In genomic region chr19:1041272-1041834, GRCh38 we compare ENCODE assay signal across 9 cellular contexts. TPM values are rescaled to one million over a fixed set of nuclear protein-coding genes. Genes with fewer than 3 reads are reported as not detected.
DNase-seq lines count a peak whose midpoint lies in the region; ATAC-seq and TF ChIP-seq lines count a peak whose summit lies in the region.
"Had no signal": no experiment of that assay in that cellular context is flagged by ENCODE, and none has a peak within 500 bp of the region (broad histone marks: within the 10 kb centered on the region; RNA-seq: fewer than 3 reads in every experiment).

No MANE protein-coding gene starts in this region.

- peaks cover 0 to 16% of the 10 kb centered on the region in 2 experiments; a peak in 2 of 4 replicates for H3K79me1 ChIP-seq in IMR-90 (ENCODE audit: low read depth in 1 of 2, low read length in 2 of 2)

- dilution Hi-C loops in IMR-90 (cut with HindIII; ENCODE audit: low sequenced_read_pairs, unreplicated experiment) (no loop called here), mammary epithelial cell (cut with HindIII; ENCODE audit: low sequenced_read_pairs) (no loop called here)

- H3K79me2 ChIP-seq in mammary epithelial cell (ENCODE audit: insufficient read depth, low read length) = peaks cover 2% of the 10 kb centered on the region

- H3K9me3 ChIP-seq in AG04450 (ENCODE audit: control insufficient read depth, insufficient read depth, low read length) (peaks cover 19% of the 10 kb centered on the region), IMR-90 (ENCODE audit: control insufficient read depth, insufficient read depth, low read length) (no peaks in the 10 kb centered on the region), mammary epithelial cell (replicated peaks; ENCODE audit: insufficient read depth, low read length) (no peaks in the 10 kb centered on the region), muscle layer of colon (ENCODE audit: low read length) (no peaks in the 10 kb centered on the region)

- H3K4me1 ChIP-seq in IMR-90 (ENCODE audit: control insufficient read depth, insufficient read depth, low read length) (peaks cover 7% of the 10 kb centered on the region; the same call in 1 of the 2 replicates), mammary epithelial cell (ENCODE audit: insufficient read depth, low read length) (peaks cover 27% of the 10 kb centered on the region), muscle layer of colon (ENCODE audit: insufficient read depth, low read length) (peaks cover 25% of the 10 kb centered on the region)

- peak; percentile 1 for ATAC-seq in IMR-90 (ENCODE audit: low read depth)
- no peak for ATAC-seq in HG02938 (IDR thresholded peaks at IDR 0.05; ENCODE audit: unreplicated experiment)

- no peak overlapping the region for H4K8ac ChIP-seq in IMR-90 (ENCODE audit: low read depth in 2 of 2, low read length in 2 of 2)

- in situ Hi-C loops in IMR-90 (cut with MboI; ENCODE audit: low sequenced_read_pairs) = no loop called here
- in situ Hi-C loops in mammary epithelial cell (cut with MboI; ENCODE audit: low sequenced_read_pairs in 2 of 2) = no loop called here

- intact Hi-C loops in IMR-90 (cut with micrococcal nuclease) (loop anchor here (2.0 kb wide), 2 partner anchors 53 to 61 kb away; partner anchors contain the start of genes GPX4 and POLR2E), mammary epithelial cell (cut with micrococcal nuclease) (loop anchor here (2.0 kb wide), 1 partner anchor 53 kb away; the partner anchor contains the start of gene POLR2E)

- no peak for TF ChIP-seq POLR2A in IMR-90 (IDR thresholded peaks at IDR 0.05; ENCODE audit: low read depth, low read length)

- H4K91ac ChIP-seq in IMR-90 (ENCODE audit: insufficient read depth, low read depth, low read length) = no peak overlapping the region

- no peak overlapping the region for H3K18ac ChIP-seq in IMR-90 (ENCODE audit: low read depth, low read length)

- H3K9ac ChIP-seq in IMR-90 (ENCODE audit: low read depth, low read length) = no peak overlapping the region
- H3K9ac ChIP-seq in mammary epithelial cell (ENCODE audit: insufficient read depth, low read length) = no peak overlapping the region
- no peak overlapping the region for H3K9ac ChIP-seq in muscle layer of colon (ENCODE audit: low read length)

- H3K4ac ChIP-seq in IMR-90 (ENCODE audit: low read depth, low read length) = no peak overlapping the region

- H2AFZ ChIP-seq in IMR-90 (replicated peaks; ENCODE audit: low read length, poor library complexity) = peak overlapping the region; percentile 85
- peak overlapping the region; percentile 14 for H2AFZ ChIP-seq in mammary epithelial cell (ENCODE audit: low read depth, low read length)

- DNase-seq in AG04450 (ENCODE audit: low read depth, low spot score) (no peak), IMR-90 (no peak), mammary epithelial cell (no peak), HT-29 (ENCODE audit: low spot score) (no peak), NOMO-1 (lab: John Stamatoyannopoulos, UW; ENCODE audit: unreplicated experiment in 2 of 2) (no peak)
- DNase-seq in activated CD8-positive, alpha-beta memory T cell treated with anti-CD3 and anti-CD28 coated beads, Interleukin-2, amount 50 U/mL, for 4 hours = no peak

- 84% methylated on average over 8 of the region's 26 CpGs; no CpG with 5 or more reads in 1 of the 2 experiments for WGBS in IMR-90 (ENCODE audit: extremely low coverage in 2 of 2, insufficient read length in 1 of 2), 2 experiments
- WGBS in mammary epithelial cell (ENCODE audit: low coverage, missing lambda C conversion rate) = 80% methylated on average over 1 of the region's 26 CpGs

- TF ChIP-seq CTCF in AG04450 (IDR thresholded peaks at IDR 0.05; ENCODE audit: low read depth, low read length) = no peak
- no peak for TF ChIP-seq CTCF in IMR-90 (conservative IDR thresholded peaks at IDR 0.05; ENCODE audit: low read depth, low read length)
- no peak for TF ChIP-seq CTCF in mammary epithelial cell (conservative IDR thresholded peaks at IDR 0.05 in 1 of 2, IDR thresholded peaks at IDR 0.05 in 1 of 2; ENCODE audit: extremely low read depth in 1 of 2, insufficient read depth in 1 of 2, low read depth in 1 of 2, low read length in 2 of 2)

- H3K56ac ChIP-seq in IMR-90 (ENCODE audit: extremely low read depth, insufficient read depth, low read length) = no peak overlapping the region

- H3K9me1 ChIP-seq in IMR-90 (ENCODE audit: insufficient read depth, low read length) = no peaks in the 10 kb centered on the region

- H3K36me3 ChIP-seq in IMR-90 (ENCODE audit: control insufficient read depth, insufficient read depth, low read length) (peaks cover 22% of the 10 kb centered on the region), mammary epithelial cell (ENCODE audit: insufficient read depth, low read length) (peaks cover 7% of the 10 kb centered on the region), muscle layer of colon (ENCODE audit: insufficient read depth, low read length) (no peaks in the 10 kb centered on the region)

- no peak for TF ChIP-seq RAD21 in IMR-90 (IDR thresholded peaks at IDR 0.05; ENCODE audit: low read length)

- BruUV-seq in IMR-90 (replicated peaks; lab: Mats Ljungman, UMichigan) = no TSS peak
- no TSS peak for BruUV-seq in mammary epithelial cell (replicated peaks; lab: Mats Ljungman, UMichigan)

- no peak overlapping the region for H3K27ac ChIP-seq in AG04450 (ENCODE audit: low read depth, low read length)
- no peak overlapping the region for H3K27ac ChIP-seq in IMR-90 (ENCODE audit: insufficient read depth, low read length)
- H3K27ac ChIP-seq in mammary epithelial cell (ENCODE audit: insufficient read depth, low read depth, low read length) = no peak overlapping the region
- H3K27ac ChIP-seq in muscle layer of colon (ENCODE audit: low read depth, low read length) = no peak overlapping the region

- H4K5ac ChIP-seq in IMR-90 (ENCODE audit: low read depth, low read length) = no peak overlapping the region

- H4K20me1 ChIP-seq in IMR-90 (ENCODE audit: insufficient read depth, low read length) (peaks cover 32% of the 10 kb centered on the region), mammary epithelial cell (ENCODE audit: insufficient read depth, low read length) (no peaks in the 10 kb centered on the region)

- H2BK20ac ChIP-seq in IMR-90 (ENCODE audit: low read depth, low read length) = no peak overlapping the region

- peak overlapping the region; percentile 23 for H2AK9ac ChIP-seq in IMR-90 (replicated peaks; ENCODE audit: low read depth, low read length, poor library complexity)

- H3K4me3 ChIP-seq in AG04450 (ENCODE audit: low read depth, low read length) = peak overlapping the region; percentile 65
- H3K4me3 ChIP-seq in IMR-90 (ENCODE audit: insufficient read depth, low read depth, low read length) = peak overlapping the region; percentile 26
- H3K4me3 ChIP-seq in mammary epithelial cell (replicated peaks in 1 of 3; ENCODE audit: insufficient read depth in 1 of 3, low read depth in 2 of 3, low read length in 3 of 3) = peak overlapping the region in 2 of 3 experiments; percentile 12 to 65
- peak overlapping the region; percentile 15 to 72 for H3K4me3 ChIP-seq in muscle layer of colon (ENCODE audit: low read depth in 1 of 2, low read length in 2 of 2)

- H2BK5ac ChIP-seq in IMR-90 (ENCODE audit: low read depth, low read length, poor library complexity, severe bottlenecking) = no peak overlapping the region

- no peak overlapping the region for H2BK120ac ChIP-seq in IMR-90 (ENCODE audit: low read depth, low read length)

- POLR2A ChIA-PET in AG04450 (lab: Yijun Ruan, JAX) (interaction anchor here (0.6 to 8.2 kb wide), 7 partner anchors 13 to 228 kb away, joined by 3 to 126 read pairs (median 5); partner anchors contain the start of genes CIRBP, CNN2 and GPX4), IMR-90 (lab: Charles Lee; ENCODE audit: unreplicated experiment) (interaction anchor here (0.8 kb wide), 1 partner anchor 13 kb away, joined by 5 read pairs; no protein-coding TSS in a partner anchor)

- no peak overlapping the region; the same call in 1 of the 2 replicates for H3K14ac ChIP-seq in IMR-90 (replicated peaks; ENCODE audit: low read depth, low read length)

- no peak overlapping the region for H2BK15ac ChIP-seq in IMR-90 (ENCODE audit: low read depth, low read length)

- CTCF ChIA-PET in AG04450 (lab: Charles Lee) = interaction anchor here (1.2 kb wide), 1 partner anchor 200 kb away, joined by 8 read pairs; no protein-coding TSS in a partner anchor
- CTCF ChIA-PET in IMR-90 (lab: Yijun Ruan, JAX) = no interaction called here
- CTCF ChIA-PET in mammary epithelial cell (lab: Charles Lee; ENCODE audit: low non-redundant PET) = no interaction called here

- H2AK5ac ChIP-seq in IMR-90 (ENCODE audit: low read depth, low read length) = peak overlapping the region; percentile 11; the same call in 1 of the 2 replicates

- no peaks in the 10 kb centered on the region for H3K27me3 ChIP-seq in AG04450 (ENCODE audit: control insufficient read depth, insufficient read depth, low read length)
- H3K27me3 ChIP-seq in IMR-90 (ENCODE audit: control insufficient read depth, insufficient read depth, low read length) = no peaks in the 10 kb centered on the region
- H3K27me3 ChIP-seq in mammary epithelial cell (ENCODE audit: insufficient read depth, low read length) = no peaks in the 10 kb centered on the region
- peaks cover 0 to 19% of the 10 kb centered on the region in 2 donors for H3K27me3 ChIP-seq in muscle layer of colon (ENCODE audit: control insufficient read depth in 1 of 2, insufficient read depth in 2 of 2, low read length in 2 of 2)

- H3K4me2 ChIP-seq in IMR-90 (ENCODE audit: low read depth, low read length) = peak overlapping the region; percentile 77
- peak overlapping the region; percentile 95 for H3K4me2 ChIP-seq in mammary epithelial cell (ENCODE audit: insufficient read depth, low read depth, low read length)

- H3K23ac ChIP-seq in IMR-90 (ENCODE audit: low read depth, low read length) = no peak overlapping the region

RNA-seq across cellular contexts. Expression of gene ABCA7, which starts 1.4 kb away (rescaled TPM):
- polyA plus RNA-seq in AG04450 (2011; rRNA removed) = 1.5 and 1.6 TPM in 2 replicates
- polyA minus RNA-seq in AG04450 (2011; rRNA and poly(A)+ RNA removed) = 2.7 and 3.4 TPM in 2 replicates
- 0.36 and 0.56 TPM in 2 replicates for total RNA-seq in IMR-90 (2012; rRNA removed)
- polyA plus RNA-seq in IMR-90 (2012; rRNA removed) = 3.2 and 3.3 TPM in 2 replicates
- 3.0 and 3.3 TPM in 2 replicates for polyA plus RNA-seq in IMR-90 (2012; cell fraction: cytosol; rRNA removed)
- 21.0 and 42.9 TPM in 2 replicates for polyA plus RNA-seq in IMR-90 (2012; cell fraction: nucleus; rRNA removed; ENCODE audit: low replicate concordance)
- 10 to 100 TPM; 14.3 to 28.4 TPM for total RNA-seq in mammary epithelial cell
- 7.4 TPM for polyA plus RNA-seq in mammary epithelial cell
- polyA minus RNA-seq in mammary epithelial cell = 21.8 TPM
- total RNA-seq in HT-29 (2014; rRNA removed; shearing (Covaris generic)) = 56.9 and 76.3 TPM in 2 replicates

RNA-seq across cellular contexts. Expression of gene CNN2, which starts 14.9 kb away (rescaled TPM):
- polyA plus RNA-seq in AG04450 (2011; rRNA removed) (302 and 362 TPM in 2 replicates), IMR-90 (2012; rRNA removed) (385 and 395 TPM in 2 replicates), mammary epithelial cell (287 TPM)
- polyA minus RNA-seq in AG04450 (2011; rRNA and poly(A)+ RNA removed) = 824 and 1,249 TPM in 2 replicates
- total RNA-seq in IMR-90 (2012; rRNA removed) (270 and 272 TPM in 2 replicates), mammary epithelial cell (100 to 1,000 TPM; 420 to 485 TPM)
- polyA plus RNA-seq in IMR-90 (2012; cell fraction: cytosol; rRNA removed) = 751 and 1,323 TPM in 2 replicates
- 398 and 523 TPM in 2 replicates for polyA plus RNA-seq in IMR-90 (2012; cell fraction: nucleus; rRNA removed; ENCODE audit: low replicate concordance)
- polyA minus RNA-seq in mammary epithelial cell = 688 TPM
- 265 and 298 TPM in 2 replicates for total RNA-seq in HT-29 (2014; rRNA removed; shearing (Covaris generic))

RNA-seq across cellular contexts. Expression of gene RNU6-2, which starts 20.0 kb away (rescaled TPM):
- polyA plus RNA-seq in AG04450 (2011; rRNA removed) (not detected in 2 replicates), IMR-90 (2012; rRNA removed) (not detected in 2 replicates), mammary epithelial cell (not detected)
- under 0.01 TPM in 1 of 2 replicates, not detected in the other for polyA minus RNA-seq in AG04450 (2011; rRNA and poly(A)+ RNA removed)
- total RNA-seq in IMR-90 (2012; rRNA removed) (not detected in 2 replicates), mammary epithelial cell (not detected)
- not detected in 2 replicates for polyA plus RNA-seq in IMR-90 (2012; cell fraction: cytosol; rRNA removed)
- not detected in 2 replicates for polyA plus RNA-seq in IMR-90 (2012; cell fraction: nucleus; rRNA removed; ENCODE audit: low replicate concordance)
- polyA minus RNA-seq in mammary epithelial cell = not detected
- total RNA-seq in HT-29 (2014; rRNA removed; shearing (Covaris generic)) = not detected in 2 replicates
- total RNA-seq: urinary bladder had no signal
- polyA plus RNA-seq: urinary bladder had no signal

RNA-seq across cellular contexts. Expression of gene TMEM259, which starts 20.4 kb away (rescaled TPM):
- polyA plus RNA-seq in AG04450 (2011; rRNA removed) (55.8 and 74.0 TPM in 2 replicates), IMR-90 (2012; rRNA removed) (153 and 181 TPM in 2 replicates), mammary epithelial cell (122 TPM)
- polyA minus RNA-seq in AG04450 (2011; rRNA and poly(A)+ RNA removed) = 39.4 and 62.0 TPM in 2 replicates
- total RNA-seq in IMR-90 (2012; rRNA removed) (22.6 and 26.4 TPM in 2 replicates), mammary epithelial cell (100 to 1,000 TPM; 104 to 152 TPM)
- polyA plus RNA-seq in IMR-90 (2012; cell fraction: cytosol; rRNA removed) = 88.4 and 194 TPM in 2 replicates
- 867 and 2,100 TPM in 2 replicates for polyA plus RNA-seq in IMR-90 (2012; cell fraction: nucleus; rRNA removed; ENCODE audit: low replicate concordance)
- 81.8 TPM for polyA minus RNA-seq in mammary epithelial cell
- total RNA-seq in HT-29 (2014; rRNA removed; shearing (Covaris generic)) = 236 and 253 TPM in 2 replicates

RNA-seq across cellular contexts. Expression of gene ARHGAP45, which starts 25.6 kb away (rescaled TPM):
- polyA plus RNA-seq in AG04450 (2011; rRNA removed) = 0.36 and 0.60 TPM in 2 replicates
- polyA minus RNA-seq in AG04450 (2011; rRNA and poly(A)+ RNA removed) = 0.52 and 1.1 TPM in 2 replicates
- total RNA-seq in IMR-90 (2012; rRNA removed) = 0.83 and 1.3 TPM in 2 replicates
- 1.4 and 1.7 TPM in 2 replicates for polyA plus RNA-seq in IMR-90 (2012; rRNA removed)
- polyA plus RNA-seq in IMR-90 (2012; cell fraction: cytosol; rRNA removed) = 2.0 and 2.2 TPM in 2 replicates
- polyA plus RNA-seq in IMR-90 (2012; cell fraction: nucleus; rRNA removed; ENCODE audit: low replicate concordance) = 3.0 and 10.5 TPM in 2 replicates
- 1 to 10 TPM in 1 of 2 donors, under 1 TPM in 1; 0.94 to 6.0 TPM for total RNA-seq in mammary epithelial cell
- 1.3 TPM for polyA plus RNA-seq in mammary epithelial cell
- 0.10 TPM for polyA minus RNA-seq in mammary epithelial cell
- total RNA-seq in HT-29 (2014; rRNA removed; shearing (Covaris generic)) = 93.3 and 102 TPM in 2 replicates
